Comparison of ENCODE assay signal across 8 cellular contexts in genomic region chr5:41843456-41844112, GRCh38. TPM values are rescaled to one million over a fixed set of nuclear protein-coding genes. Genes with fewer than 3 reads are reported as not detected.
A peak's percentile ranks its signal among the peaks of the same experiment; 100 is the strongest.
DNase-seq lines count a peak whose midpoint lies in the region; ATAC-seq and TF ChIP-seq lines count a peak whose summit lies in the region.

No MANE protein-coding gene starts in this region.

- peaks cover 23% of the 10 kb centered on the region for H3K36me3 Mint-ChIP-seq in MCF 10A (ENCODE audit: insufficient read depth, unreplicated experiment)
- H3K36me3 Mint-ChIP-seq in T-helper 2 cell treated with Interferon-gamma antibody and Interleukin-4, amounts not matched to agents 5 μg/mL and 100 μg/mL, for 36 hours (ENCODE audit: low read depth), result peaks cover 23% of the 10 kb centered on the region

- no peaks in the 10 kb centered on the region for H3K9me3 Mint-ChIP-seq in MCF 10A (ENCODE audit: unreplicated experiment)
- no peaks in the 10 kb centered on the region for H3K9me3 Mint-ChIP-seq in T-helper 2 cell treated with Interferon-gamma antibody and Interleukin-4, amounts not matched to agents 5 μg/mL and 100 μg/mL, for 36 hours

- H3K4me1 ChIP-seq in tibial nerve, result peaks cover 0 to 9% (median 0%) of the 10 kb centered on the region in 4 donors

- 25 to 27% methylated on average over 5 of the region's 5 CpGs for WGBS in tibial nerve, 2 donors

- no peaks in the 10 kb centered on the region for H3K9me3 ChIP-seq in tibial nerve

- no peaks in the 10 kb centered on the region for H3K36me3 ChIP-seq in kidney epithelial cell (ENCODE audit: control insufficient read depth, insufficient read depth, low read length)
- H3K36me3 ChIP-seq in tibial nerve, result peaks cover 0 to 21% (median 0%) of the 10 kb centered on the region in 3 donors

- POLR2A ChIA-PET in MCF 10A (lab: Yijun Ruan, JAX), result interaction anchor here (0.8 to 1.3 kb wide), 3 partner anchors 60 to 1047 kb away, joined by 3 to 4 read pairs (median 4); no protein-coding TSS in a partner anchor

- H3K27me3 ChIP-seq in HL-60 (ENCODE audit: insufficient read depth, poor library complexity, severe bottlenecking) (no peaks in the 10 kb centered on the region), kidney epithelial cell (ENCODE audit: control insufficient read depth, insufficient read depth, low read length) (no peaks in the 10 kb centered on the region), tibial nerve (no peaks in the 10 kb centered on the region)

- H3K4me1 Mint-ChIP-seq in MCF 10A (ENCODE audit: insufficient read depth, unreplicated experiment), result no peaks in the 10 kb centered on the region
- peaks cover 9% of the 10 kb centered on the region for H3K4me1 Mint-ChIP-seq in T-helper 2 cell treated with Interferon-gamma antibody and Interleukin-4, amounts not matched to agents 5 μg/mL and 100 μg/mL, for 36 hours (ENCODE audit: low read depth)

- H3K27ac Mint-ChIP-seq in MCF 10A (ENCODE audit: low read depth, unreplicated experiment), result no peak overlapping the region
- no peak overlapping the region for H3K27ac Mint-ChIP-seq in T-helper 2 cell treated with Interferon-gamma antibody and Interleukin-4, amounts not matched to agents 5 μg/mL and 100 μg/mL, for 36 hours

- H3K27ac ChIP-seq in HL-60 (replicated peaks) (no peak overlapping the region), tibial nerve (no peak overlapping the region)

- BruUV-seq in MCF 10A (replicated peaks; lab: Mats Ljungman, UMichigan), result no TSS peak

- ATAC-seq in GM21390 (IDR thresholded peaks at IDR 0.05; ENCODE audit: unreplicated experiment), result peak; percentile 57

- DNase-seq in ELR (ENCODE audit: low read depth), result peak; percentile 80
- DNase-seq in HL-60 (ENCODE audit: low read depth in 1 of 2, low spot score in 1 of 2), result peak; percentile 20 to 41
- peak; percentile 86 for DNase-seq in NCI-H748 treated with DMSO at 0.1 percent for 48 hours (lab: John Stamatoyannopoulos, UW)
- peak; percentile 71 for DNase-seq in MCF 10A (ENCODE audit: unreplicated experiment)
- DNase-seq in kidney epithelial cell (ENCODE audit: low read depth), result peak; percentile 14
- DNase-seq in tibial nerve (ENCODE audit: low spot score in 2 of 2), result no peak
- DNase-seq in T-helper 2 cell treated with Interferon-gamma antibody and Interleukin-4, amounts not matched to agents 5 μg/mL and 100 μg/mL, for 36 hours (ENCODE audit: low spot score), result no peak

- H3K4me3 ChIP-seq in HL-60 (replicated peaks; ENCODE audit: insufficient read depth, low read length), result no peak overlapping the region
- H3K4me3 ChIP-seq in kidney epithelial cell (ENCODE audit: low read depth, low read length), result no peak overlapping the region
- no peak overlapping the region for H3K4me3 ChIP-seq in tibial nerve

- CTCF ChIA-PET in MCF 10A (lab: Yijun Ruan, JAX), result interaction anchor here (0.6 to 4.9 kb wide), 22 partner anchors 12 to 1150 kb away, joined by 3 to 42 read pairs (median 4); no protein-coding TSS in a partner anchor

- intact Hi-C loops in MCF 10A (cut with micrococcal nuclease), result loop anchor here (1.0 to 10.0 kb wide), 7 partner anchors 88 to 939 kb away; no protein-coding TSS in a partner anchor

- TF ChIP-seq CTCF in HL-60 (IDR thresholded peaks at IDR 0.05; ENCODE audit: insufficient read depth, low read length), result peak; percentile 29
- peak; percentile 70 for TF ChIP-seq CTCF in MCF 10A (IDR thresholded peaks at IDR 0.05; ENCODE audit: unreplicated experiment)
- TF ChIP-seq CTCF in kidney epithelial cell (IDR thresholded peaks at IDR 0.05; ENCODE audit: insufficient read depth, low read length, poor library complexity, severe bottlenecking), result peak; percentile 72
- TF ChIP-seq CTCF in tibial nerve (IDR thresholded peaks at IDR 0.05), result peak; percentile 68 to 77 (median 71)

- no peak overlapping the region for H3K4me3 Mint-ChIP-seq in MCF 10A (ENCODE audit: unreplicated experiment)
- H3K4me3 Mint-ChIP-seq in T-helper 2 cell treated with Interferon-gamma antibody and Interleukin-4, amounts not matched to agents 5 μg/mL and 100 μg/mL, for 36 hours, result no peak overlapping the region

- no peak for TF ChIP-seq EP300 in tibial nerve (IDR thresholded peaks at IDR 0.05)

- no peak for TF ChIP-seq POLR2A in tibial nerve (IDR thresholded peaks at IDR 0.05)

- no peaks in the 10 kb centered on the region for H3K27me3 Mint-ChIP-seq in MCF 10A (ENCODE audit: insufficient read depth, unreplicated experiment)
- H3K27me3 Mint-ChIP-seq in T-helper 2 cell treated with Interferon-gamma antibody and Interleukin-4, amounts not matched to agents 5 μg/mL and 100 μg/mL, for 36 hours (ENCODE audit: low read depth), result no peaks in the 10 kb centered on the region

RNA-seq across cellular contexts. Expression of gene OXCT1, which starts 26.6 kb away (rescaled TPM):
- total RNA-seq in MCF 10A (2022) (47.1 and 48.6 TPM in 2 replicates), kidney epithelial cell (20.9 and 21.0 TPM in 2 replicates), tibial nerve (10 to 100 TPM; 20.4 to 41.2 (median 26.0) TPM)

Comparison
In these comparisons a context has a peak if more than half of its experiments do, and no peak if none do; other contexts are left out.
1. DNase-seq: peak in ELR (single experiment), HL-60 (2 of 2), NCI-H748 treated with DMSO at 0.1 percent for 48 hours (single experiment), MCF 10A (single experiment) and kidney epithelial cell (single experiment); none in tibial nerve (0 of 2) and T-helper 2 cell treated with Interferon-gamma antibody and Interleukin-4, amounts not matched to agents 5 μg/mL and 100 μg/mL, for 36 hours (single experiment).
2. Peak in every context shown above with its lines, with median percentiles within 50 percentile points of each other: CTCF ChIP-seq.